Comparison of ENCODE assay signal across 23 cellular contexts in genomic region chr12:31471061-31471460, GRCh38.
DNase-seq lines count a peak whose midpoint lies in the region; ATAC-seq and TF ChIP-seq lines count a peak whose summit lies in the region.
"Had no signal": no experiment of that assay in that cellular context is flagged by ENCODE, and none has a peak within 500 bp of the region (broad histone marks: within the 10 kb centered on the region; RNA-seq: fewer than 3 reads in every experiment).

No MANE protein-coding gene starts in this region.

- H3K4me3 Mint-ChIP-seq in GM23338: no peak overlapping the region
- H3K4me3 Mint-ChIP-seq: CD4-positive, alpha-beta memory T cell; T-helper 1 cell treated with Interleukin-12 subunit alpha and Interleukin-12 subunit beta and Interleukin-4 antibody, amounts not matched to agents 30 μg/mL and 1 μg/mL, for 36 hours had no signal

- H3K4me1 ChIP-seq in GM23338 (ENCODE audit: insufficient read depth) (no peaks in the 10 kb centered on the region), colonic mucosa (no peaks in the 10 kb centered on the region)

- H3K27me3 Mint-ChIP-seq in GM23338 (ENCODE audit: insufficient read depth, low read depth, poor library complexity): no peaks in the 10 kb centered on the region

- no peaks in the 10 kb centered on the region for H3K9me3 ChIP-seq in colonic mucosa

- no peak overlapping the region; the same call in 1 of the 2 replicates for H3K27ac Mint-ChIP-seq in GM23338
- H3K27ac Mint-ChIP-seq: CD4-positive, alpha-beta memory T cell; T-helper 1 cell treated with Interleukin-12 subunit alpha and Interleukin-12 subunit beta and Interleukin-4 antibody, amounts not matched to agents 30 μg/mL and 1 μg/mL, for 36 hours had no signal

- no peaks in the 10 kb centered on the region; the same call in 1 of the 2 replicates for H3F3A ChIP-seq in GM23338 (replicated peaks; ENCODE audit: low read depth)

- no peaks in the 10 kb centered on the region; the same call in 2 of the 3 replicates for H3K36me3 Mint-ChIP-seq in GM23338 (ENCODE audit: low read depth)
- H3K36me3 Mint-ChIP-seq: CD4-positive, alpha-beta memory T cell had no signal

- H3K4me3 ChIP-seq in GM23338 (no peak overlapping the region), colonic mucosa (no peak overlapping the region)
- H3K4me3 ChIP-seq: PC-9 had no signal

- H3K27ac ChIP-seq in GM23338 (ENCODE audit: low read depth) (0 out of 2 replicates have a peak overlapping the region, but pooled peaks have one; percentile 57), colonic mucosa (no peak overlapping the region)
- H3K27ac ChIP-seq: PC-9, RWPE1 had no signal

- no peaks in the 10 kb centered on the region for H4K20me1 ChIP-seq in GM23338 (replicated peaks; ENCODE audit: insufficient read depth)

- H3K9ac ChIP-seq in colonic mucosa (ENCODE audit: low read depth in 2 of 2, low read length in 2 of 2): no peak overlapping the region

- H3K27me3 ChIP-seq in GM23338 (ENCODE audit: insufficient read depth) (no peaks in the 10 kb centered on the region), colonic mucosa (no peaks in the 10 kb centered on the region)

- TF ChIP-seq CTCF in GM23338 (conservative IDR thresholded peaks at IDR 0.05; ENCODE audit: low read depth in 2 of 2) (no peak), colonic mucosa (IDR thresholded peaks at IDR 0.05) (no peak)

- no peaks in the 10 kb centered on the region for H3K79me2 ChIP-seq in GM23338 (replicated peaks; ENCODE audit: insufficient read depth)

- H3K4me1 Mint-ChIP-seq in GM23338: peaks cover 4% of the 10 kb centered on the region; the same call in 1 of the 3 replicates
- H3K4me1 Mint-ChIP-seq: CD4-positive, alpha-beta memory T cell had no signal

- H3K36me3 ChIP-seq in GM23338 (ENCODE audit: insufficient read depth) (no peaks in the 10 kb centered on the region), colonic mucosa (no peaks in the 10 kb centered on the region)

- H3K4me2 ChIP-seq in GM23338: no peak overlapping the region
- H3K4me2 ChIP-seq: PC-9 had no signal

- intact Hi-C loops in colonic mucosa (cut with DNase I): no loop called here

- H2AFZ ChIP-seq in GM23338: no peak overlapping the region
- H2AFZ ChIP-seq: PC-9 had no signal

- peaks cover under 1% of the 10 kb centered on the region; the same call in 1 of the 2 replicates for H3K9me2 ChIP-seq in GM23338 (ENCODE audit: insufficient read depth)

- H3K9me3 Mint-ChIP-seq in GM23338: no peaks in the 10 kb centered on the region
- H3K9me3 Mint-ChIP-seq: T-helper 1 cell treated with Interleukin-12 subunit alpha and Interleukin-12 subunit beta and Interleukin-4 antibody, amounts not matched to agents 30 μg/mL and 1 μg/mL, for 36 hours had no signal

- DNase-seq in GM23338 (ENCODE audit: low spot score) (no peak), LoVo (ENCODE audit: low spot score) (peak; percentile 55), kidney tubule cell (ENCODE audit: low spot score) (peak; percentile 7), renal cortical epithelial cell (ENCODE audit: low read depth) (peak; percentile 40), colonic mucosa (no peak), SKM-1 treated with dmso at 0.1 percent for 144 hours (lab: John Stamatoyannopoulos, UW; ENCODE audit: unreplicated experiment) (no peak)
- DNase-seq in activated CD8-positive, alpha-beta memory T cell treated with anti-CD3 and anti-CD28 coated beads, Interleukin-2, amount 50 U/mL, for 48 hours: no peak
- DNase-seq: C1 segment of cervical spinal cord; CD4-positive, alpha-beta memory T cell; COR-L47; Karpas-422; MV-4-11; NCI-H1105; NCI-H146; NCI-H1930; NCI-H2107; NCI-H524 treated with DMSO at 0.1 percent for 48 hours; NCI-H774; SHP77 treated with DMSO at 0.1 percent for 48 hours had no signal

- ATAC-seq in GM23338: no peak
- ATAC-seq: HepG2 had no signal

TF ChIP-seq in GM23338, 12 proteins besides CTCF, POLR2A, EP300 and RAD21 (continues in another document):
- TF ChIP-seq POLR2AphosphoS5 (IDR thresholded peaks at IDR 0.05; ENCODE audit: low read depth): no peak
- no peak for TF ChIP-seq STAT1 (IDR thresholded peaks at IDR 0.05; ENCODE audit: unreplicated experiment)
- TF ChIP-seq NANOG (IDR thresholded peaks at IDR 0.05; ENCODE audit: borderline replicate concordance): no peak
- TF ChIP-seq ZNF462 (CRISPR knock-in tag; IDR thresholded peaks at IDR 0.05): no peak
- no peak for TF ChIP-seq ETS1 (IDR thresholded peaks at IDR 0.05)
- TF ChIP-seq JUNB (IDR thresholded peaks at IDR 0.05; ENCODE audit: unreplicated experiment): no peak
- no peak for TF ChIP-seq EZH2 (IDR thresholded peaks at IDR 0.05; ENCODE audit: low read depth, unreplicated experiment)
- no peak for TF ChIP-seq ZNF331 (CRISPR knock-in tag; IDR thresholded peaks at IDR 0.05; ENCODE audit: low read depth)
- TF ChIP-seq ZNF114 (CRISPR knock-in tag; IDR thresholded peaks at IDR 0.05): no peak

Comparison
In these comparisons a context has a peak if more than half of its experiments do, and no peak if none do; other contexts are left out.
1. DNase-seq: peak in LoVo (single experiment), kidney tubule cell (single experiment) and renal cortical epithelial cell (single experiment); none in GM23338 (single experiment), colonic mucosa (single experiment), activated CD8-positive, alpha-beta memory T cell treated with anti-CD3 and anti-CD28 coated beads, Interleukin-2, amount 50 U/mL, for 48 hours (single experiment) and SKM-1 treated with dmso at 0.1 percent for 144 hours (single experiment).